ENCODE assay signal across 22 cellular contexts in genomic region chr3:36824443-36824842, GRCh38.
DNase-seq lines count a peak whose midpoint lies in the region; ATAC-seq and TF ChIP-seq lines count a peak whose summit lies in the region.
"Had no signal": no experiment of that assay in that cellular context is flagged by ENCODE, and none has a peak within 500 bp of the region (broad histone marks: within the 10 kb centered on the region; RNA-seq: fewer than 3 reads in every experiment).

No MANE protein-coding gene starts in this region.

- H3K27ac Mint-ChIP-seq in activated naive CD4-positive, alpha-beta T cell treated with anti-CD3 and anti-CD28 coated beads, Interleukin-2, amount 50 U/mL, for 72 hours = peak overlapping the region; percentile 46 to 71
- H3K27ac Mint-ChIP-seq in CD4-positive, CD25-positive, alpha-beta regulatory T cell = peak overlapping the region in 2 of 3 donors; percentile 35 to 73
- peak overlapping the region; percentile 58 for H3K27ac Mint-ChIP-seq in neural crest cell (ENCODE audit: unreplicated experiment)
- H3K27ac Mint-ChIP-seq: GM23338, HFFc6 had no signal

- no peaks in the 10 kb centered on the region for H3K9me3 ChIP-seq in CD4-positive, CD25-positive, alpha-beta regulatory T cell (ENCODE audit: control insufficient read depth in 2 of 2, low read length in 2 of 2)
- H3K9me3 ChIP-seq: HAP-1 had no signal

- TF ChIP-seq CTCF in neural crest cell (conservative IDR thresholded peaks at IDR 0.05) = no peak

- intact Hi-C loops in left cardiac atrium (cut with DNase I) = no loop called here

- no peak overlapping the region for H3K4me3 ChIP-seq in CD4-positive, CD25-positive, alpha-beta regulatory T cell (ENCODE audit: low read depth, low read length)
- H3K4me3 ChIP-seq: GM23338, HAP-1 had no signal

- no peak overlapping the region for H3K4me3 Mint-ChIP-seq in CD4-positive, CD25-positive, alpha-beta regulatory T cell
- H3K4me3 Mint-ChIP-seq in neural crest cell = no peak overlapping the region
- H3K4me3 Mint-ChIP-seq: GM23338, HFFc6 had no signal

- no peaks in the 10 kb centered on the region for H3K27me3 Mint-ChIP-seq in CD4-positive, CD25-positive, alpha-beta regulatory T cell
- H3K27me3 Mint-ChIP-seq in neural crest cell (ENCODE audit: low read depth) = no peaks in the 10 kb centered on the region

- DNase-seq in activated naive CD4-positive, alpha-beta T cell treated with anti-CD3 and anti-CD28 coated beads, Interleukin-2, amount 50 U/mL, for 72 hours (ENCODE audit: low spot score in 2 of 2) = no peak
- DNase-seq in activated naive CD4-positive, alpha-beta T cell (lab: John Stamatoyannopoulos, UW) = no peak
- DNase-seq in CD4-positive, CD25-positive, alpha-beta regulatory T cell = no peak
- no peak for DNase-seq in left cardiac atrium
- no peak for DNase-seq in neural crest cell (ENCODE audit: low read depth, low spot score)
- no peak for DNase-seq in H4 (ENCODE audit: low spot score)
- DNase-seq in effector CD4-positive, alpha-beta T cell = no peak
- DNase-seq: 8988T; ACHN; COR-L47; HFFc6; KBM-7; MV-4-11; NCI-H1105; NCI-H146; NCI-H2029; NCI-H526; NK-92 treated with Interleukin-12 subunit alpha and Interleukin-12 subunit beta, amount 100 ng/mL, for 24 hours; SHP77 treated with DMSO at 0.1 percent for 48 hours had no signal

- no peaks in the 10 kb centered on the region for H3K4me1 ChIP-seq in CD4-positive, CD25-positive, alpha-beta regulatory T cell (ENCODE audit: control insufficient read depth, insufficient read depth, low read length, poor library complexity, severe bottlenecking)
- H3K4me1 ChIP-seq: HAP-1 had no signal

- peaks cover 0 to 4% (median 3%) of the 10 kb centered on the region in 4 donors for H3K4me1 Mint-ChIP-seq in CD4-positive, CD25-positive, alpha-beta regulatory T cell
- H3K4me1 Mint-ChIP-seq in neural crest cell = peaks cover 19% of the 10 kb centered on the region

- peaks cover 49% of the 10 kb centered on the region for H3K36me3 ChIP-seq in CD4-positive, CD25-positive, alpha-beta regulatory T cell (ENCODE audit: control insufficient read depth, insufficient read depth, low read length)
- H3K36me3 ChIP-seq: HAP-1 had no signal

- no peaks in the 10 kb centered on the region for H3K27me3 ChIP-seq in CD4-positive, CD25-positive, alpha-beta regulatory T cell (ENCODE audit: control insufficient read depth, insufficient read depth, low read length)

- H3K9me3 Mint-ChIP-seq in activated naive CD4-positive, alpha-beta T cell treated with anti-CD3 and anti-CD28 coated beads, Interleukin-2, amount 50 U/mL, for 72 hours = no peaks in the 10 kb centered on the region
- no peaks in the 10 kb centered on the region for H3K9me3 Mint-ChIP-seq in CD4-positive, CD25-positive, alpha-beta regulatory T cell
- no peaks in the 10 kb centered on the region for H3K9me3 Mint-ChIP-seq in neural crest cell
- H3K9me3 Mint-ChIP-seq: GM23338, HFFc6 had no signal

- ATAC-seq in activated naive CD4-positive, alpha-beta T cell treated with anti-CD3 and anti-CD28 coated beads, Interleukin-2, amount 50 U/mL, for 72 hours = no peak
- ATAC-seq in CD4-positive, CD25-positive, alpha-beta regulatory T cell (ENCODE audit: low read depth in 2 of 2) = no peak
- ATAC-seq in left cardiac atrium (peak; percentile 39 to 51), GM18520 (IDR thresholded peaks at IDR 0.05; ENCODE audit: unreplicated experiment) (no peak)
- ATAC-seq: GM23338 had no signal

- no peak overlapping the region for H3K27ac ChIP-seq in CD4-positive, CD25-positive, alpha-beta regulatory T cell (ENCODE audit: insufficient read depth, low read length, poor library complexity, severe bottlenecking)

- H3K36me3 Mint-ChIP-seq in activated naive CD4-positive, alpha-beta T cell treated with anti-CD3 and anti-CD28 coated beads, Interleukin-2, amount 50 U/mL, for 72 hours = no peaks in the 10 kb centered on the region
- peaks cover 51% of the 10 kb centered on the region for H3K36me3 Mint-ChIP-seq in CD4-positive, CD25-positive, alpha-beta regulatory T cell
- H3K36me3 Mint-ChIP-seq in neural crest cell (ENCODE audit: low read depth) = peaks cover 2% of the 10 kb centered on the region

Comparison
In these comparisons a context has a peak if more than half of its experiments do, and no peak if none do; other contexts are left out.
1. ATAC-seq: peak in left cardiac atrium (2 of 2); none in activated naive CD4-positive, alpha-beta T cell treated with anti-CD3 and anti-CD28 coated beads, Interleukin-2, amount 50 U/mL, for 72 hours (0 of 2), CD4-positive, CD25-positive, alpha-beta regulatory T cell (0 of 2) and GM18520 (single experiment).
2. Peak in every context shown above with its lines, with median percentiles within 50 percentile points of each other: H3K27ac Mint-ChIP-seq.